In genomic region chrX:45803383-45803921, GRCh38 we compare ENCODE assay signal across 10 cellular contexts.
DNase-seq lines count a peak whose midpoint lies in the region; ATAC-seq, FAIRE-seq and TF ChIP-seq lines count a peak whose summit lies in the region.
"Had no signal": no experiment of that assay in that cellular context is flagged by ENCODE, and none has a peak within 500 bp of the region (broad histone marks: within the 10 kb centered on the region; RNA-seq: fewer than 3 reads in every experiment).

No MANE protein-coding gene starts in this region.

- in situ Hi-C loops in HepG2 (cut with HindIII; ENCODE audit: extremely low pct_ligation_motif_present, low pct_unique_long_range_greater_than_20kb): no loop called here

- TF ChIP-seq POLR2A in prostate gland (IDR thresholded peaks at IDR 0.05): no peak
- TF ChIP-seq POLR2A in HepG2 (IDR thresholded peaks at IDR 0.05; ENCODE audit: insufficient read depth in 1 of 2, low read depth in 2 of 2, low read length in 2 of 2): no peak

- peaks cover 2 to 3% of the 10 kb centered on the region in 2 experiments for H3K36me3 ChIP-seq in keratinocyte (ENCODE audit: control insufficient read depth in 2 of 2, extremely low read depth in 1 of 2, insufficient read depth in 2 of 2, low read length in 2 of 2)
- H3K36me3 ChIP-seq in prostate gland: no peaks in the 10 kb centered on the region
- no peaks in the 10 kb centered on the region for H3K36me3 ChIP-seq in HepG2 (replicated peaks in 1 of 2; ENCODE audit: control insufficient read depth in 1 of 2, insufficient read depth in 2 of 2, low read length in 2 of 2)

- 40% methylated on average over 4 of the region's 4 CpGs for WGBS in prostate gland
- 99% methylated on average over 4 of the region's 4 CpGs for WGBS in HepG2 (ENCODE audit: low lambda C conversion rate)

- no peaks in the 10 kb centered on the region for H3K9me3 Mint-ChIP-seq in CD4-positive, alpha-beta T cell
- no peaks in the 10 kb centered on the region for H3K9me3 Mint-ChIP-seq in activated T-helper 1 cell treated with anti-CD3 and anti-CD28 coated beads, Interleukin-12 subunit alpha, Interleukin-12 subunit beta, Interleukin-2, Interleukin-4 antibody, amounts not matched to agents 30 ng/mL and 10 ng/mL and 1 ng/mL, durations not matched to agents 14 hours and 24 hours and 36 hours

- H3K9me3 ChIP-seq in CD4-positive, alpha-beta T cell (ENCODE audit: control insufficient read depth, low read length): no peaks in the 10 kb centered on the region
- H3K9me3 ChIP-seq in keratinocyte (ENCODE audit: control insufficient read depth, low read depth, low read length) (no peaks in the 10 kb centered on the region), prostate gland (no peaks in the 10 kb centered on the region), HepG2 (ENCODE audit: low read length) (no peaks in the 10 kb centered on the region)

- H3K4me1 ChIP-seq in keratinocyte (ENCODE audit: control insufficient read depth, extremely low read depth, insufficient read depth, low read length) (peaks cover 74% of the 10 kb centered on the region), prostate gland (replicated peaks) (no peaks in the 10 kb centered on the region), HepG2 (ENCODE audit: insufficient read depth, low read length) (no peaks in the 10 kb centered on the region)

- POLR2A ChIA-PET in CD4-positive, alpha-beta T cell (lab: Charles Lee): no interaction called here
- POLR2A ChIA-PET in HepG2 (lab: Yijun Ruan, JAX): no interaction called here

- intact Hi-C loops in CD4-positive, alpha-beta T cell (cut with DNase I, micrococcal nuclease): loop anchor here in 1 of 2 experiments (2.0 to 10.0 kb wide), 3 partner anchors 39 to 771 kb away; partner anchors contain the start of gene CHST7
- intact Hi-C loops in activated T-helper 1 cell treated with anti-CD3 and anti-CD28 coated beads, Interleukin-12 subunit alpha, Interleukin-12 subunit beta, Interleukin-2, Interleukin-4 antibody, amounts not matched to agents 30 ng/mL and 10 ng/mL and 1 ng/mL, durations not matched to agents 14 hours and 24 hours and 36 hours (cut with micrococcal nuclease): loop anchor here (1.0 to 10.0 kb wide), 7 partner anchors 33 to 573 kb away; no protein-coding TSS in a partner anchor
- intact Hi-C loops in prostate gland (cut with DNase I): no loop called here
- intact Hi-C loops in HepG2 (cut with micrococcal nuclease; ENCODE audit: unreplicated experiment): no loop called here

- no peaks in the 10 kb centered on the region for H3K27me3 ChIP-seq in CD4-positive, alpha-beta T cell (ENCODE audit: control insufficient read depth, insufficient read depth, low read length)
- H3K27me3 ChIP-seq in keratinocyte (ENCODE audit: control insufficient read depth, extremely low read depth, insufficient read depth, low read length): no peaks in the 10 kb centered on the region
- H3K27me3 ChIP-seq in prostate gland (replicated peaks; ENCODE audit: insufficient read depth): no peaks in the 10 kb centered on the region
- H3K27me3 ChIP-seq in HepG2 (ENCODE audit: control insufficient read depth in 1 of 2, insufficient read depth in 2 of 2, low read length in 2 of 2): no peaks in the 10 kb centered on the region

- H4K20me1 ChIP-seq in keratinocyte (ENCODE audit: control insufficient read depth, extremely low read depth, insufficient read depth, low read length) (no peaks in the 10 kb centered on the region), HepG2 (ENCODE audit: insufficient read depth, low read length) (no peaks in the 10 kb centered on the region)

- no TSS peak for BruUV-seq in HepG2 (replicated peaks; lab: Mats Ljungman, UMichigan)

- H3K79me2 ChIP-seq in keratinocyte (ENCODE audit: control insufficient read depth, insufficient read depth, low read length): peaks cover 53% of the 10 kb centered on the region
- H3K79me2 ChIP-seq in HepG2 (ENCODE audit: insufficient read depth, low read length): peaks cover under 1% of the 10 kb centered on the region

- no peak overlapping the region for H3K4me3 Mint-ChIP-seq in CD4-positive, alpha-beta T cell
- H3K4me3 Mint-ChIP-seq in activated T-helper 1 cell treated with anti-CD3 and anti-CD28 coated beads, Interleukin-12 subunit alpha, Interleukin-12 subunit beta, Interleukin-2, Interleukin-4 antibody, amounts not matched to agents 30 ng/mL and 10 ng/mL and 1 ng/mL, durations not matched to agents 14 hours and 24 hours and 36 hours: peak overlapping the region; percentile 72

- no peak for TF ChIP-seq EP300 in HepG2 (IDR thresholded peaks at IDR 0.05; ENCODE audit: low read depth in 2 of 2, low read length in 2 of 2)
- TF ChIP-seq EP300 in HepG2 (CRISPR knock-in tag; IDR thresholded peaks at IDR 0.05; ENCODE audit: borderline replicate concordance): no peak

- H3K27ac Mint-ChIP-seq in CD4-positive, alpha-beta T cell: peak overlapping the region; percentile 81
- peak overlapping the region; percentile 89 for H3K27ac Mint-ChIP-seq in activated T-helper 1 cell treated with anti-CD3 and anti-CD28 coated beads, Interleukin-12 subunit alpha, Interleukin-12 subunit beta, Interleukin-2, Interleukin-4 antibody, amounts not matched to agents 30 ng/mL and 10 ng/mL and 1 ng/mL, durations not matched to agents 14 hours and 24 hours and 36 hours

- H3K4me3 ChIP-seq in keratinocyte (ENCODE audit: control insufficient read depth in 2 of 3, extremely low read depth in 1 of 3, insufficient read depth in 2 of 3, low read depth in 1 of 3, low read length in 3 of 3): peak overlapping the region; percentile 7 to 29 (median 11)
- no peak overlapping the region for H3K4me3 ChIP-seq in prostate gland
- no peak overlapping the region for H3K4me3 ChIP-seq in HepG2 (replicated peaks in 1 of 3; ENCODE audit: insufficient read depth in 1 of 3, low read depth in 2 of 3, low read length in 3 of 3)

- CTCF ChIA-PET in CD4-positive, alpha-beta T cell (lab: Charles Lee): no interaction called here
- CTCF ChIA-PET in HepG2 (lab: Yijun Ruan, JAX; ENCODE audit: low intra/inter-chr PET ratio, low total read pairs): no interaction called here

- no peak for TF ChIP-seq CTCF in CD4-positive, alpha-beta T cell (IDR thresholded peaks at IDR 0.05)
- TF ChIP-seq CTCF in keratinocyte (optimal IDR thresholded peaks at IDR 0.05 in 1 of 3, IDR thresholded peaks at IDR 0.05 in 1 of 3, conservative IDR thresholded peaks at IDR 0.05 in 1 of 3; ENCODE audit: extremely low read depth in 1 of 3, insufficient read depth in 2 of 3, low read length in 3 of 3): no peak
- no peak for TF ChIP-seq CTCF in prostate gland (IDR thresholded peaks at IDR 0.05)
- TF ChIP-seq CTCF in HepG2 (CRISPR knock-in tag; IDR thresholded peaks at IDR 0.05): no peak

- no peak for DNase-seq in CD4-positive, alpha-beta T cell
- DNase-seq in M059J (ENCODE audit: low read depth) (peak; percentile 96), keratinocyte (ENCODE audit: low read depth, low spot score) (peak; percentile 73), COLO829 (ENCODE audit: low spot score) (no peak), activated gamma-delta T cell treated with Interleukin-2 at 50 U/mL for 16 hours (no peak), prostate gland (ENCODE audit: low spot score) (no peak), HepG2 (ENCODE audit: low spot score) (no peak)
- DNase-seq in activated T-helper 1 cell treated with anti-CD3 and anti-CD28 coated beads, Interleukin-12 subunit alpha, Interleukin-12 subunit beta, Interleukin-2, Interleukin-4 antibody, amounts not matched to agents 30 ng/mL and 10 ng/mL and 1 ng/mL, durations not matched to agents 14 hours and 24 hours and 36 hours (ENCODE audit: low spot score): no peak
- DNase-seq: NCI-H1694, retina had no signal

- no peak overlapping the region for H3K27ac ChIP-seq in CD4-positive, alpha-beta T cell (ENCODE audit: low read depth, low read length)
- peak overlapping the region; percentile 67 for H3K27ac ChIP-seq in keratinocyte (ENCODE audit: control insufficient read depth, insufficient read depth, low read length)
- no peak overlapping the region for H3K27ac ChIP-seq in prostate gland
- no peak overlapping the region for H3K27ac ChIP-seq in HepG2 (ENCODE audit: extremely low read length, insufficient read depth, low read length)

- H3K36me3 Mint-ChIP-seq in CD4-positive, alpha-beta T cell (ENCODE audit: low read depth): peaks cover 6% of the 10 kb centered on the region
- peaks cover 36% of the 10 kb centered on the region for H3K36me3 Mint-ChIP-seq in activated T-helper 1 cell treated with anti-CD3 and anti-CD28 coated beads, Interleukin-12 subunit alpha, Interleukin-12 subunit beta, Interleukin-2, Interleukin-4 antibody, amounts not matched to agents 30 ng/mL and 10 ng/mL and 1 ng/mL, durations not matched to agents 14 hours and 24 hours and 36 hours (ENCODE audit: low read depth)

- peaks cover 68% of the 10 kb centered on the region for H3K4me1 Mint-ChIP-seq in CD4-positive, alpha-beta T cell (ENCODE audit: low read depth)
- H3K4me1 Mint-ChIP-seq in activated T-helper 1 cell treated with anti-CD3 and anti-CD28 coated beads, Interleukin-12 subunit alpha, Interleukin-12 subunit beta, Interleukin-2, Interleukin-4 antibody, amounts not matched to agents 30 ng/mL and 10 ng/mL and 1 ng/mL, durations not matched to agents 14 hours and 24 hours and 36 hours (ENCODE audit: low read depth): peaks cover 76% of the 10 kb centered on the region

- FAIRE-seq in keratinocyte (lab: Jason Lieb, UNC) (peak; percentile 88), HepG2 (lab: Jason Lieb, UNC) (no peak)

- H3K9ac ChIP-seq in keratinocyte (ENCODE audit: control insufficient read depth, extremely low read depth, insufficient read depth, low read length) (peak overlapping the region; percentile 54), HepG2 (ENCODE audit: insufficient read depth, low read depth, low read length) (no peak overlapping the region)

- no peak overlapping the region for H2AFZ ChIP-seq in keratinocyte (ENCODE audit: control insufficient read depth, low read length)
- no peak overlapping the region for H2AFZ ChIP-seq in HepG2 (ENCODE audit: low read length)

- dilution Hi-C loops in keratinocyte (cut with MboI; ENCODE audit: extremely low pct_ligation_motif_present, low sequenced_read_pairs): no loop called here

- no peaks in the 10 kb centered on the region for H3K9me1 ChIP-seq in keratinocyte (ENCODE audit: control insufficient read depth, extremely low read depth, insufficient read depth, low read length)

- no peak for ATAC-seq in CD4-positive, alpha-beta T cell (ENCODE audit: poor library complexity)
- ATAC-seq in HepG2: no peak

- no peak for TF ChIP-seq RAD21 in HepG2 (CRISPR knock-in tag; IDR thresholded peaks at IDR 0.05)

- H3K4me2 ChIP-seq in keratinocyte (ENCODE audit: control insufficient read depth, extremely low read depth, insufficient read depth, low read depth, low read length) (peak overlapping the region; percentile 66), HepG2 (ENCODE audit: low read depth, low read length) (no peak overlapping the region)

- H3K27me3 Mint-ChIP-seq in CD4-positive, alpha-beta T cell: no peaks in the 10 kb centered on the region
- peaks cover 3% of the 10 kb centered on the region for H3K27me3 Mint-ChIP-seq in activated T-helper 1 cell treated with anti-CD3 and anti-CD28 coated beads, Interleukin-12 subunit alpha, Interleukin-12 subunit beta, Interleukin-2, Interleukin-4 antibody, amounts not matched to agents 30 ng/mL and 10 ng/mL and 1 ng/mL, durations not matched to agents 14 hours and 24 hours and 36 hours (ENCODE audit: insufficient read depth)

TF ChIP-seq in HepG2, 621 proteins besides CTCF, POLR2A, EP300 and RAD21 (continues in another document):
- TF ChIP-seq STAT5B (CRISPR knock-in tag; IDR thresholded peaks at IDR 0.05): no peak

Comparison
In these comparisons a context has a peak if more than half of its experiments do, and no peak if none do; other contexts are left out.
1. DNase-seq: peak in M059J (single experiment) and keratinocyte (single experiment); none in CD4-positive, alpha-beta T cell (0 of 10), activated T-helper 1 cell treated with anti-CD3 and anti-CD28 coated beads, Interleukin-12 subunit alpha, Interleukin-12 subunit beta, Interleukin-2, Interleukin-4 antibody, amounts not matched to agents 30 ng/mL and 10 ng/mL and 1 ng/mL, durations not matched to agents 14 hours and 24 hours and 36 hours (single experiment), COLO829 (single experiment), activated gamma-delta T cell treated with Interleukin-2 at 50 U/mL for 16 hours (single experiment), prostate gland (single experiment) and HepG2 (single experiment).
2. H3K4me3 ChIP-seq: peak in keratinocyte (3 of 3); none in prostate gland (0 of 2) and HepG2 (0 of 3).